ENCODE assay signal across 9 cellular contexts in the genomic region with DNA sequence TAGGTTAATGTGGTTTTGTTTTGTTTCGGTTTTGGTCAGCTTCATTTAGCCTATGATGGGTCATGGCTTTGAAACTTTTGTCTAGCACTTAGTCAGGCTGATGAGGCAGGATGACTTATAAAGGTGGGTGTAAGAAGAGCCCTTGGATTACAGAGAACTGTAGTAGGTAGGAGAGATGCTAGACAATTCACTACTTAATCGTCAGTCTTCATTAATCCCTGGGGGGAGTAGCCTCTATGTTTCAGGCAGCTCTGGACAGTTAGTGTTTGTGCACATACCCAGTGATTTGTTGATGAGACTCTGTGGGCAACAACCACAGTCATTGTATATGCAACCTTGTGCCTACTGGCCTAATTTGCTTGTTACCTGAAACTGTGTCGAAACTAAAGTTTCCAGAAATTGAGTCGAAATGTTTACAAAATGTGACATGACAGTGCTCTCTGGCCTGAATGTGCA.
DNase-seq lines count a peak whose midpoint lies in the region; ATAC-seq and TF ChIP-seq lines count a peak whose summit lies in the region.
"Had no signal": no experiment of that assay in that cellular context is flagged by ENCODE, and none has a peak within 500 bp of the region (broad histone marks: within the 10 kb centered on the region; RNA-seq: fewer than 3 reads in every experiment).

No MANE protein-coding gene starts in this region.

- peaks cover 8% of the 10 kb centered on the region; the same call in 1 of the 2 replicates for H3F3A ChIP-seq in GM23338 (replicated peaks; ENCODE audit: low read depth)
- H3F3A ChIP-seq in PC-3 (ENCODE audit: low read length, unreplicated experiment), result no peaks in the 10 kb centered on the region

- H3K9me2 ChIP-seq in GM23338 (ENCODE audit: insufficient read depth), result no peaks in the 10 kb centered on the region
- H3K9me2 ChIP-seq in PC-3 (replicated peaks; ENCODE audit: low read length), result no peaks in the 10 kb centered on the region
- H3K9me2 ChIP-seq in OCI-LY7 (ENCODE audit: insufficient read depth, low read length), result no peaks in the 10 kb centered on the region

- POLR2A ChIA-PET in PC-3 (lab: Charles Lee; ENCODE audit: unreplicated experiment) (no interaction called here), OCI-LY7 (lab: Charles Lee) (no interaction called here)

- H3K9me3 ChIP-seq in PC-3 (ENCODE audit: low read length), result no peaks in the 10 kb centered on the region
- H3K9me3 ChIP-seq in mucosa of descending colon, result no peaks in the 10 kb centered on the region
- H3K9me3 ChIP-seq in OCI-LY7 (ENCODE audit: low read length), result no peaks in the 10 kb centered on the region

- intact Hi-C loops in PC-3 (cut with micrococcal nuclease) (no loop called here), mucosa of descending colon (cut with DNase I, micrococcal nuclease) (no loop called here), OCI-LY7 (cut with micrococcal nuclease; ENCODE audit: unreplicated experiment) (loop anchor here (5.0 kb wide), 1 partner anchor 1851 kb away; no protein-coding TSS in a partner anchor)

- no peaks in the 10 kb centered on the region for H3K9me3 Mint-ChIP-seq in GM23338

- H3K36me3 Mint-ChIP-seq in GM23338 (ENCODE audit: low read depth), result peaks cover 52% of the 10 kb centered on the region

- H3K27ac ChIP-seq in GM23338 (ENCODE audit: low read depth) (no peak overlapping the region), PC-3 (ENCODE audit: low read length) (no peak overlapping the region), OCI-LY7 (ENCODE audit: low read depth, low read length, poor library complexity, severe bottlenecking) (no peak overlapping the region)

- no peaks in the 10 kb centered on the region for H3K79me2 ChIP-seq in GM23338 (replicated peaks; ENCODE audit: insufficient read depth)
- H3K79me2 ChIP-seq in PC-3 (ENCODE audit: low read length), result no peaks in the 10 kb centered on the region
- H3K79me2 ChIP-seq in OCI-LY7 (ENCODE audit: insufficient read depth, low read depth, low read length), result no peaks in the 10 kb centered on the region

- H2AFZ ChIP-seq in GM23338, result no peak overlapping the region
- no peak overlapping the region for H2AFZ ChIP-seq in PC-3 (ENCODE audit: low read length)
- no peak overlapping the region for H2AFZ ChIP-seq in OCI-LY7 (ENCODE audit: low read length)

- H3K4me3 Mint-ChIP-seq in GM23338, result no peak overlapping the region

- CTCF ChIA-PET in PC-3 (lab: Charles Lee), result no interaction called here
- CTCF ChIA-PET in OCI-LY7 (lab: Charles Lee; ENCODE audit: unreplicated experiment), result no interaction called here

- H3K9ac ChIP-seq in PC-3 (ENCODE audit: low read length), result no peak overlapping the region

- H4K20me1 ChIP-seq in GM23338 (replicated peaks; ENCODE audit: insufficient read depth) (no peaks in the 10 kb centered on the region), PC-3 (ENCODE audit: low read length) (no peaks in the 10 kb centered on the region), OCI-LY7 (ENCODE audit: insufficient read depth, low read length) (no peaks in the 10 kb centered on the region)

- no peak overlapping the region for H3K4me3 ChIP-seq in GM23338
- no peak overlapping the region for H3K4me3 ChIP-seq in PC-3 (ENCODE audit: low read length)
- H3K4me3 ChIP-seq in mucosa of descending colon, result no peak overlapping the region
- H3K4me3 ChIP-seq in OCI-LY7 (ENCODE audit: low read depth, low read length, poor library complexity, severe bottlenecking), result no peak overlapping the region

- H3K27me3 ChIP-seq in GM23338 (ENCODE audit: insufficient read depth) (no peaks in the 10 kb centered on the region), PC-3 (ENCODE audit: low read length) (no peaks in the 10 kb centered on the region)

- ATAC-seq in GM18870 (IDR thresholded peaks at IDR 0.05; ENCODE audit: unreplicated experiment), result peak; percentile 93
- ATAC-seq in GM23338, result no peak
- ATAC-seq in PC-3, result no peak
- peak; percentile 11 for ATAC-seq in mucosa of descending colon

- peaks cover 20% of the 10 kb centered on the region; the same call in 1 of the 2 replicates for H3K36me3 ChIP-seq in GM23338 (ENCODE audit: insufficient read depth)
- H3K36me3 ChIP-seq in PC-3 (ENCODE audit: low read depth, low read length), result peaks cover 16% of the 10 kb centered on the region; the same call in 1 of the 2 replicates
- H3K36me3 ChIP-seq in mucosa of descending colon (ENCODE audit: low read depth), result no peaks in the 10 kb centered on the region
- H3K36me3 ChIP-seq in OCI-LY7 (ENCODE audit: insufficient read depth, low read length), result peaks cover 93% of the 10 kb centered on the region

- no peak for TF ChIP-seq CTCF in GM23338 (conservative IDR thresholded peaks at IDR 0.05; ENCODE audit: low read depth in 2 of 2)
- TF ChIP-seq CTCF in PC-3 (conservative IDR thresholded peaks at IDR 0.05; ENCODE audit: low read depth, low read length), result no peak
- no peak for TF ChIP-seq CTCF in mucosa of descending colon (IDR thresholded peaks at IDR 0.05)
- TF ChIP-seq CTCF in OCI-LY7 (conservative IDR thresholded peaks at IDR 0.05; ENCODE audit: low read length), result no peak

- DNase-seq in GM23338 (ENCODE audit: low spot score), result no peak
- peak; percentile 8 for DNase-seq in PC-3
- no peak for DNase-seq in mucosa of descending colon
- DNase-seq in effector CD8-positive, alpha-beta T cell (lab: John Stamatoyannopoulos, UW), result no peak
- no peak for DNase-seq in OCI-LY7 (ENCODE audit: low spot score)
- DNase-seq in T1000 (lab: John Stamatoyannopoulos, UW), result no peak
- no peak for DNase-seq in GDM1 (lab: John Stamatoyannopoulos, UW)
- DNase-seq: activated CD4-positive, CD25-positive, alpha-beta regulatory T cell had no signal

- peaks cover 9% of the 10 kb centered on the region for H3K27me3 Mint-ChIP-seq in GM23338 (ENCODE audit: insufficient read depth, low read depth, poor library complexity)

- H3K4me1 ChIP-seq in GM23338 (ENCODE audit: insufficient read depth), result peaks cover 8% of the 10 kb centered on the region; the same call in 1 of the 2 replicates
- H3K4me1 ChIP-seq in PC-3 (ENCODE audit: insufficient read depth, low read length), result no peaks in the 10 kb centered on the region
- peaks cover 4% of the 10 kb centered on the region for H3K4me1 ChIP-seq in mucosa of descending colon (ENCODE audit: low read depth)
- no peaks in the 10 kb centered on the region for H3K4me1 ChIP-seq in OCI-LY7 (ENCODE audit: insufficient read depth, low read length, poor library complexity, severe bottlenecking)

- BruUV-seq in PC-3 (replicated peaks; lab: Mats Ljungman, UMichigan) (no TSS peak), OCI-LY7 (replicated peaks; lab: Mats Ljungman, UMichigan) (no TSS peak)

- H3K4me1 Mint-ChIP-seq in GM23338, result peaks cover 8% of the 10 kb centered on the region; the same call in 2 of the 3 replicates

- 0 out of 2 replicates have a peak overlapping the region, but pooled peaks have one; percentile 69 for H3K27ac Mint-ChIP-seq in GM23338

- H3K4me2 ChIP-seq in GM23338 (no peak overlapping the region), PC-3 (ENCODE audit: low read length) (no peak overlapping the region), OCI-LY7 (ENCODE audit: low read length) (no peak overlapping the region)

TF ChIP-seq in GM23338, 12 proteins besides CTCF, POLR2A, EP300 and RAD21 (continues in another document):
- TF ChIP-seq NANOG (IDR thresholded peaks at IDR 0.05; ENCODE audit: borderline replicate concordance) (no peak), EZH2phosphoT487 (IDR thresholded peaks at IDR 0.05; ENCODE audit: unreplicated experiment) (no peak), EZH2 (IDR thresholded peaks at IDR 0.05; ENCODE audit: low read depth, unreplicated experiment) (no peak), ZNF331 (CRISPR knock-in tag; IDR thresholded peaks at IDR 0.05; ENCODE audit: low read depth) (no peak), CREB1 (CRISPR knock-in tag; IDR thresholded peaks at IDR 0.05; ENCODE audit: low read depth) (no peak), STAT1 (IDR thresholded peaks at IDR 0.05; ENCODE audit: unreplicated experiment) (no peak), ZNF114 (CRISPR knock-in tag; IDR thresholded peaks at IDR 0.05) (no peak), POLR2AphosphoS5 (IDR thresholded peaks at IDR 0.05; ENCODE audit: low read depth) (no peak)
- TF ChIP-seq, protein P1, sequence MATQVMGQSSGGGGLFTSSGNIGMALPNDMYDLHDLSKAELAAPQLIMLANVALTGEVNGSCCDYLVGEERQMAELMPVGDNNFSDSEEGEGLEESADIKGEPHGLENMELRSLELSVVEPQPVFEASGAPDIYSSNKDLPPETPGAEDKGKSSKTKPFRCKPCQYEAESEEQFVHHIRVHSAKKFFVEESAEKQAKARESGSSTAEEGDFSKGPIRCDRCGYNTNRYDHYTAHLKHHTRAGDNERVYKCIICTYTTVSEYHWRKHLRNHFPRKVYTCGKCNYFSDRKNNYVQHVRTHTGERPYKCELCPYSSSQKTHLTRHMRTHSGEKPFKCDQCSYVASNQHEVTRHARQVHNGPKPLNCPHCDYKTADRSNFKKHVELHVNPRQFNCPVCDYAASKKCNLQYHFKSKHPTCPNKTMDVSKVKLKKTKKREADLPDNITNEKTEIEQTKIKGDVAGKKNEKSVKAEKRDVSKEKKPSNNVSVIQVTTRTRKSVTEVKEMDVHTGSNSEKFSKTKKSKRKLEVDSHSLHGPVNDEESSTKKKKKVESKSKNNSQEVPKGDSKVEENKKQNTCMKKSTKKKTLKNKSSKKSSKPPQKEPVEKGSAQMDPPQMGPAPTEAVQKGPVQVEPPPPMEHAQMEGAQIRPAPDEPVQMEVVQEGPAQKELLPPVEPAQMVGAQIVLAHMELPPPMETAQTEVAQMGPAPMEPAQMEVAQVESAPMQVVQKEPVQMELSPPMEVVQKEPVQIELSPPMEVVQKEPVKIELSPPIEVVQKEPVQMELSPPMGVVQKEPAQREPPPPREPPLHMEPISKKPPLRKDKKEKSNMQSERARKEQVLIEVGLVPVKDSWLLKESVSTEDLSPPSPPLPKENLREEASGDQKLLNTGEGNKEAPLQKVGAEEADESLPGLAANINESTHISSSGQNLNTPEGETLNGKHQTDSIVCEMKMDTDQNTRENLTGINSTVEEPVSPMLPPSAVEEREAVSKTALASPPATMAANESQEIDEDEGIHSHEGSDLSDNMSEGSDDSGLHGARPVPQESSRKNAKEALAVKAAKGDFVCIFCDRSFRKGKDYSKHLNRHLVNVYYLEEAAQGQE (IDR thresholded peaks at IDR 0.05; ENCODE audit: unreplicated experiment), result no peak
- TF ChIP-seq, protein P2, sequence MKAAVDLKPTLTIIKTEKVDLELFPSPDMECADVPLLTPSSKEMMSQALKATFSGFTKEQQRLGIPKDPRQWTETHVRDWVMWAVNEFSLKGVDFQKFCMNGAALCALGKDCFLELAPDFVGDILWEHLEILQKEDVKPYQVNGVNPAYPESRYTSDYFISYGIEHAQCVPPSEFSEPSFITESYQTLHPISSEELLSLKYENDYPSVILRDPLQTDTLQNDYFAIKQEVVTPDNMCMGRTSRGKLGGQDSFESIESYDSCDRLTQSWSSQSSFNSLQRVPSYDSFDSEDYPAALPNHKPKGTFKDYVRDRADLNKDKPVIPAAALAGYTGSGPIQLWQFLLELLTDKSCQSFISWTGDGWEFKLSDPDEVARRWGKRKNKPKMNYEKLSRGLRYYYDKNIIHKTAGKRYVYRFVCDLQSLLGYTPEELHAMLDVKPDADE (IDR thresholded peaks at IDR 0.05), result no peak

Comparison
In these comparisons a context has a peak if more than half of its experiments do, and no peak if none do; other contexts are left out.
1. ATAC-seq: peak in GM18870 (single experiment) and mucosa of descending colon (single experiment); none in GM23338 (single experiment) and PC-3 (single experiment).